1 cellular context compared by ENCODE assay signal in genomic region chr1:51616903-51617708, GRCh38.
TF ChIP-seq lines count a peak whose summit lies in the region.

Gene OSBPL9 (plus strand): TSS chr1:51617092. CDS start chr1:51617111, 19 bp downstream.

TF ChIP-seq in HEK293, 187 proteins besides CTCF, POLR2A, EP300 and RAD21 (continued from another document):
- TF ChIP-seq REST (tag by site-specific recombination; IDR thresholded peaks at IDR 0.05): 0 out of 2 replicates have a peak, but pooled peaks have one; percentile 26
- TF ChIP-seq ATF2 (tag by site-specific recombination; IDR thresholded peaks at IDR 0.05; ENCODE audit: low read depth): peak; percentile 95
- peak; percentile 75; the same call in 1 of the 2 replicates for TF ChIP-seq ZFP69B (tag by site-specific recombination; IDR thresholded peaks at IDR 0.05)
- peak; percentile 85 for TF ChIP-seq SP2 (tag by site-specific recombination; IDR thresholded peaks at IDR 0.05)
- peak; percentile 11; the same call in 1 of the 2 replicates for TF ChIP-seq PRDM4 (tag by site-specific recombination; IDR thresholded peaks at IDR 0.05)
- TF ChIP-seq ZNF138 (tag by site-specific recombination; IDR thresholded peaks at IDR 0.05; ENCODE audit: borderline replicate concordance): no peak
- no peak for TF ChIP-seq ZNF148 (tag by site-specific recombination; IDR thresholded peaks at IDR 0.05; ENCODE audit: borderline replicate concordance)
- TF ChIP-seq ZNF530 (tag by site-specific recombination; IDR thresholded peaks at IDR 0.05; ENCODE audit: low read depth): no peak
- TF ChIP-seq ZNF26 (tag by site-specific recombination; IDR thresholded peaks at IDR 0.05): no peak
